In genomic region chr21:34722684-34723300, GRCh38 we compare ENCODE assay signal across 8 cellular contexts. TPM values are rescaled to one million over a fixed set of nuclear protein-coding genes. Genes with fewer than 3 reads are reported as not detected.
A peak's percentile ranks its signal among the peaks of the same experiment; 100 is the strongest.
DNase-seq lines count a peak whose midpoint lies in the region; ATAC-seq and TF ChIP-seq lines count a peak whose summit lies in the region.

No MANE protein-coding gene starts in this region.

- H3K9me3 ChIP-seq in transverse colon, result no peaks in the 10 kb centered on the region

- no peak overlapping the region for H3K4me3 Mint-ChIP-seq in glutamatergic neuron (ENCODE audit: unreplicated experiment)

- H3K27ac Mint-ChIP-seq in glutamatergic neuron (ENCODE audit: unreplicated experiment), result no peak overlapping the region

- H3K36me3 ChIP-seq in transverse colon, result no peaks in the 10 kb centered on the region

- TF ChIP-seq POLR2A in transverse colon (IDR thresholded peaks at IDR 0.05), result no peak

- H3K27me3 ChIP-seq in transverse colon, result no peaks in the 10 kb centered on the region

- no peaks in the 10 kb centered on the region for H3K4me1 Mint-ChIP-seq in glutamatergic neuron (ENCODE audit: low read depth, unreplicated experiment)

- peaks cover 2% of the 10 kb centered on the region for H3K27me3 Mint-ChIP-seq in glutamatergic neuron (ENCODE audit: unreplicated experiment)

- TF ChIP-seq CTCF in glutamatergic neuron (IDR thresholded peaks at IDR 0.05; ENCODE audit: partially characterized antibody, unreplicated experiment), result peak; percentile 69
- TF ChIP-seq CTCF in transverse colon (IDR thresholded peaks at IDR 0.05), result peak in 4 of 5 experiments; percentile 28 to 40 (median 34)

- no peak overlapping the region for H3K4me3 ChIP-seq in transverse colon

- H3K4me1 ChIP-seq in transverse colon, result peaks cover 0 to 7% (median 3%) of the 10 kb centered on the region in 4 donors

- intact Hi-C loops in transverse colon (cut with DNase I; ENCODE audit: low total_unique reads), result no loop called here

- no peak overlapping the region for H3K27ac ChIP-seq in transverse colon

- TF ChIP-seq EP300 in transverse colon (IDR thresholded peaks at IDR 0.05; ENCODE audit: low read depth), result no peak

- 66 to 80% methylated on average over 2 to 7 of the region's 7 CpGs for WGBS in transverse colon (ENCODE audit: low coverage in 1 of 2), 2 donors

- in situ Hi-C loops in transverse colon (cut with MboI; ENCODE audit: low pct_ligation_motif_present in 1 of 4, low pct_unique_long_range_greater_than_20kb in 1 of 4, low sequenced_read_pairs in 3 of 4), result loop anchor here in 1 of 4 donors (25.0 kb wide), 1 partner anchor 1315 kb away; no protein-coding TSS in a partner anchor

- H3K9me3 Mint-ChIP-seq in glutamatergic neuron (ENCODE audit: unreplicated experiment), result no peaks in the 10 kb centered on the region

- DNase-seq in activated gamma-delta T cell treated with Interleukin-2 at 50 U/mL for 16 hours, result peak; percentile 15
- no peak for DNase-seq in activated gamma-delta T cell (lab: John Stamatoyannopoulos, UW)
- DNase-seq in activated CD4-positive, alpha-beta T cell treated with anti-CD3 and anti-CD28 coated beads, Interleukin-2, amount 50 U/mL, for 1 hour, result peak; percentile 17
- DNase-seq in glutamatergic neuron, result no peak
- DNase-seq in transverse colon, result no peak
- DNase-seq in mucosa of gallbladder (ENCODE audit: low spot score), result no peak

- ATAC-seq in GM21367 (IDR thresholded peaks at IDR 0.05; ENCODE audit: unreplicated experiment), result no peak
- ATAC-seq in GM19395 (IDR thresholded peaks at IDR 0.05; ENCODE audit: unreplicated experiment), result no peak

- no peaks in the 10 kb centered on the region for H3K36me3 Mint-ChIP-seq in glutamatergic neuron (ENCODE audit: unreplicated experiment)

RNA-seq across cellular contexts. Expression of gene CLIC6, which starts 54.0 kb away (rescaled TPM):
- 0.17 TPM for total RNA-seq in glutamatergic neuron (ENCODE audit: unreplicated experiment)
- total RNA-seq in transverse colon, result 1 to 10 TPM in 2 of 4 donors, under 1 TPM in 1, not detected in 1; 0.37 to 4.9 (median 3.7) TPM
- 30.3 TPM for total RNA-seq in mucosa of gallbladder

Comparison
In these comparisons a context has a peak if more than half of its experiments do, and no peak if none do; other contexts are left out.
1. DNase-seq: peak in activated gamma-delta T cell treated with Interleukin-2 at 50 U/mL for 16 hours (single experiment) and activated CD4-positive, alpha-beta T cell treated with anti-CD3 and anti-CD28 coated beads, Interleukin-2, amount 50 U/mL, for 1 hour (single experiment); none in activated gamma-delta T cell (single experiment), glutamatergic neuron (single experiment), transverse colon (single experiment) and mucosa of gallbladder (single experiment).